Comparison of ENCODE assay signal across 26 cellular contexts in the genomic region with DNA sequence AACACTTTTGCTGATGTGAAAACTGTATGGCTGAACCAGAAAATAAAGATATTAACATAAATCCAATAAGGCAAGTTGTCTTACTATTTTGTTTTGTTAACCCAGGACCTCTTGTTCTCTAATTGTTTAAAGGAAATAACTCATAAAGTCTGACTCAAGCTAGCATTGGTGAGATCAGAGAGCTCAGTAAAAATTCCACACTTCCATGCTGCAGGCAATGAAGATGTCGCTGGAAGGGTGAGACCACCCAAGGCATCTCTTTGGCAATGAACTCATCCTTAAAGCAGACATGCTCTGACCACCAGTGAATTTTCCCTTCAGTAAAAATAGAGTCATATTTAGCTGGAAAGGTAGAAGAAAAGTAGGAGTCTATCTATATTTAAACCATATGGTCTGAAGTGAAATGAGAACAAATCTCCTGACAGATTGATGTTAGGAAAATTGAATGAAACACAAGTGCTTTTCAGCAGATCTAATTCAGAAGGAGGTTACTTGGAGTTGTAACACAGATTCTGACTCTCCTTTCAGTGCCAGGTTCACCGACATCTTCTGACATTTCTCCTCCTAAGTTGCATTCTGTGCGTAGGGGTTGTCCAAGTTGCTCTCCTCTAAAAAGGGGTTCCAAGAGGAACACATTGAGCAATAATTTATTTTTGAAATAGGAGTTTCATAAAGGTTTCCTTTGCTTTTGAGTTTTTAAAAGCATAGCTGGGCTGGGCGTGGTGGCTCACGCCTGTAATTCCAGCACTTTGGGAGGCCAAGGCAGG. TPM values are rescaled to one million over a fixed set of nuclear protein-coding genes. Genes with fewer than 3 reads are reported as not detected.
"Had no signal": no experiment of that assay in that cellular context is flagged by ENCODE, and none has a peak within 500 bp of the region (broad histone marks: within the 10 kb centered on the region; RNA-seq: fewer than 3 reads in every experiment).

No MANE protein-coding gene starts in this region.

- H3K27ac ChIP-seq: Peyer's patch, RWPE1, WERI-Rb-1 had no signal

- H3K4me3 ChIP-seq: breast epithelium, Peyer's patch had no signal

- H3K36me3 ChIP-seq: breast epithelium, Peyer's patch, WERI-Rb-1 had no signal

- H3K9me3 ChIP-seq: Peyer's patch had no signal

- H3K4me1 ChIP-seq: breast epithelium, Peyer's patch had no signal

- ATAC-seq: activated CD4-positive, alpha-beta T cell treated with anti-CD3 and anti-CD28 coated beads for 36 hours; activated T-helper 17 cell treated with anti-CD3 and anti-CD28 coated beads, Interleukin-2, amount 50 U/mL, for 72 hours had no signal

- H3K27me3 ChIP-seq: breast epithelium, Peyer's patch had no signal

- H3K36me3 Mint-ChIP-seq: activated naive CD8-positive, alpha-beta T cell had no signal

- H3K27ac Mint-ChIP-seq: activated CD4-positive, alpha-beta memory T cell treated with anti-CD3 and anti-CD28 coated beads, Interleukin-2, amount 10 ng/mL, durations not matched to agents 7 days and 5 days; activated CD4-positive, alpha-beta T cell treated with anti-CD3 and anti-CD28 coated beads for 36 hours; activated naive CD4-positive, alpha-beta T cell treated with anti-CD3 and anti-CD28 coated beads for 36 hours; activated naive CD8-positive, alpha-beta T cell; activated T-helper 17 cell treated with anti-CD3 and anti-CD28 coated beads, Interleukin-2, amount 50 U/mL, for 72 hours had no signal

- H3K4me3 Mint-ChIP-seq: activated CD4-positive, alpha-beta memory T cell treated with anti-CD3 and anti-CD28 coated beads, Interleukin-2, amount 10 ng/mL, durations not matched to agents 7 days and 5 days; activated CD4-positive, alpha-beta T cell treated with anti-CD3 and anti-CD28 coated beads for 36 hours; activated naive CD4-positive, alpha-beta T cell treated with anti-CD3 and anti-CD28 coated beads for 36 hours; activated naive CD8-positive, alpha-beta T cell; activated T-helper 17 cell treated with anti-CD3 and anti-CD28 coated beads, Interleukin-2, amount 50 U/mL, for 72 hours had no signal

- DNase-seq: activated CD4-positive, alpha-beta memory T cell treated with anti-CD3 and anti-CD28 coated beads, Interleukin-2, amount 10 ng/mL, durations not matched to agents 7 days and 5 days; activated CD4-positive, alpha-beta T cell treated with anti-CD3 and anti-CD28 coated beads for 36 hours; activated CD4-positive, alpha-beta T cell treated with anti-CD3 and anti-CD28 coated beads, Interleukin-2, amount 50 U/mL, for 1 hour; activated gamma-delta T cell; activated naive CD4-positive, alpha-beta T cell treated with anti-CD3 and anti-CD28 coated beads for 36 hours; activated T-cell treated with anti-CD3 and anti-CD28 coated beads for 4 hours; activated T-cell treated with anti-CD3 and anti-CD28 coated beads, Interleukin-2, amount 50 U/mL, for 48 hours; amygdala; IMR-90; Kasumi-1; KBM-7; NCI-H1105 treated with DMSO at 0.1 percent for 48 hours; NCI-H1436 treated with DMSO at 0.1 percent for 48 hours; NCI-H187 treated with DMSO at 0.1 percent for 48 hours; NCI-H2081 treated with DMSO at 0.1 percent for 48 hours; NCI-H446; NCI-H524; Peyer's patch; SHP77; T-helper 1 cell; WERI-Rb-1 had no signal

RNA-seq across cellular contexts. Expression of gene VIPR2, which starts 32.8 kb away (rescaled TPM):
- total RNA-seq: IMR-90, SK-MEL-5 had no signal
